ENCODE assay signal across 20 cellular contexts in genomic region chr5:150101019-150101418, GRCh38. TPM values are rescaled to one million over a fixed set of nuclear protein-coding genes. Genes with fewer than 3 reads are reported as not detected.
DNase-seq lines count a peak whose midpoint lies in the region; ATAC-seq, FAIRE-seq and TF ChIP-seq lines count a peak whose summit lies in the region.
"Had no signal": no experiment of that assay in that cellular context is flagged by ENCODE, and none has a peak within 500 bp of the region (broad histone marks: within the 10 kb centered on the region; RNA-seq: fewer than 3 reads in every experiment).

No MANE protein-coding gene starts in this region.

- H3K4me1 ChIP-seq in HCT116 (ENCODE audit: control insufficient read depth in 1 of 2, insufficient read depth in 2 of 2, low read length in 2 of 2) (no peaks in the 10 kb centered on the region), lung (ENCODE audit: control insufficient read depth in 2 of 2, insufficient read depth in 2 of 2, low read length in 2 of 2) (no peaks in the 10 kb centered on the region), mammary epithelial cell (ENCODE audit: insufficient read depth, low read length) (no peaks in the 10 kb centered on the region)

- H3K4me3 ChIP-seq in HCT116 (replicated peaks in 1 of 2; ENCODE audit: low read depth in 1 of 2, low read length in 2 of 2) (no peak overlapping the region), lung (no peak overlapping the region), mammary epithelial cell (replicated peaks in 1 of 3; ENCODE audit: insufficient read depth in 1 of 3, low read depth in 2 of 3, low read length in 3 of 3) (no peak overlapping the region)
- H3K4me3 ChIP-seq: BLaER1 treated with 17β-estradiol and CSF1 and Interleukin-3, amounts not matched to agents 10 nM and 100 nM had no signal

- TF ChIP-seq POLR2A in HCT116 (IDR thresholded peaks at IDR 0.05; ENCODE audit: borderline replicate concordance, extremely low read depth, insufficient read depth, insufficient read length) (no peak), H54 (IDR thresholded peaks at IDR 0.05; ENCODE audit: low read depth, low read length) (no peak)

- no peak for TF ChIP-seq RAD21 in HCT116 (IDR thresholded peaks at IDR 0.05; ENCODE audit: low read depth)

- CTCF ChIA-PET in HCT116 (lab: Charles Lee) (interaction anchor here (0.7 kb wide), 1 partner anchor 118 kb away, joined by 3 read pairs; no protein-coding TSS in a partner anchor), mammary epithelial cell (lab: Charles Lee; ENCODE audit: low non-redundant PET) (no interaction called here)

- no peak for FAIRE-seq in H54 (lab: Jason Lieb, UNC)
- FAIRE-seq: GM12891, GM19239, H1 had no signal

- dilution Hi-C loops in mammary epithelial cell (cut with HindIII; ENCODE audit: low sequenced_read_pairs) = no loop called here

- in situ Hi-C loops in mammary epithelial cell (cut with MboI; ENCODE audit: low sequenced_read_pairs in 2 of 2) = no loop called here

- H3K4me2 ChIP-seq in HCT116 (ENCODE audit: low read length) (no peak overlapping the region), mammary epithelial cell (ENCODE audit: insufficient read depth, low read depth, low read length) (no peak overlapping the region)

- RAD21 ChIA-PET in HCT116 (lab: Charles Lee; ENCODE audit: low non-redundant PET in 1 of 2, low total read pairs in 2 of 2, uncharacterized antibody in 2 of 2, unreplicated experiment in 2 of 2) = no interaction called here

- H4K20me1 ChIP-seq in HCT116 (ENCODE audit: insufficient read depth) (no peaks in the 10 kb centered on the region; the same call in 1 of the 2 replicates), mammary epithelial cell (ENCODE audit: insufficient read depth, low read length) (no peaks in the 10 kb centered on the region)
- H4K20me1 ChIP-seq: BLaER1 treated with 17β-estradiol and CSF1 and Interleukin-3, amounts not matched to agents 10 nM and 100 nM had no signal

- no peaks in the 10 kb centered on the region for H3K9me3 ChIP-seq in HCT116 (ENCODE audit: control insufficient read depth in 1 of 2, insufficient read depth in 1 of 2, low read depth in 1 of 2, low read length in 2 of 2)
- no peaks in the 10 kb centered on the region for H3K9me3 ChIP-seq in lung (ENCODE audit: control insufficient read depth in 2 of 2, insufficient read depth in 1 of 2, low read length in 1 of 2)
- H3K9me3 ChIP-seq in mammary epithelial cell (replicated peaks; ENCODE audit: insufficient read depth, low read length) = no peaks in the 10 kb centered on the region
- H3K9me3 ChIP-seq: BLaER1 treated with 17β-estradiol and CSF1 and Interleukin-3, amounts not matched to agents 10 nM and 100 nM had no signal

- H3K9ac ChIP-seq in HCT116 (ENCODE audit: low read length) (no peak overlapping the region), mammary epithelial cell (ENCODE audit: insufficient read depth, low read length) (no peak overlapping the region)
- H3K9ac ChIP-seq: BLaER1 treated with 17β-estradiol and CSF1 and Interleukin-3, amounts not matched to agents 10 nM and 100 nM had no signal

- H3K27me3 ChIP-seq in HCT116 (ENCODE audit: insufficient read depth, low read length) (peaks cover 11% of the 10 kb centered on the region; the same call in 1 of the 2 replicates), lung (ENCODE audit: control insufficient read depth, insufficient read depth) (no peaks in the 10 kb centered on the region), mammary epithelial cell (ENCODE audit: insufficient read depth, low read length) (no peaks in the 10 kb centered on the region)
- H3K27me3 ChIP-seq: BLaER1 treated with 17β-estradiol and CSF1 and Interleukin-3, amounts not matched to agents 10 nM and 100 nM had no signal

- intact Hi-C loops in HCT116 (cut with micrococcal nuclease) = no loop called here
- intact Hi-C loops in mammary epithelial cell (cut with micrococcal nuclease) = no loop called here

- no peaks in the 10 kb centered on the region for H3K36me3 ChIP-seq in HCT116 (ENCODE audit: control insufficient read depth in 1 of 2, insufficient read depth in 2 of 2, low read length in 2 of 2)
- H3K36me3 ChIP-seq in lung (ENCODE audit: control insufficient read depth in 2 of 2, insufficient read depth in 2 of 2, low read length in 2 of 2) = no peaks in the 10 kb centered on the region
- H3K36me3 ChIP-seq in mammary epithelial cell (ENCODE audit: insufficient read depth, low read length) = no peaks in the 10 kb centered on the region
- H3K36me3 ChIP-seq: BLaER1 treated with 17β-estradiol and CSF1 and Interleukin-3, amounts not matched to agents 10 nM and 100 nM had no signal

- TF ChIP-seq CTCF in HCT116 (IDR thresholded peaks at IDR 0.05 in 2 of 3, conservative IDR thresholded peaks at IDR 0.05 in 1 of 3; ENCODE audit: borderline replicate concordance in 1 of 3, insufficient read depth in 1 of 3, low read depth in 2 of 3, low read length in 2 of 3) (0 out of 6 replicates have a peak, but pooled peaks of 1 of the 3 experiments have one; percentile 10), lung (IDR thresholded peaks at IDR 0.05; ENCODE audit: control extremely low read depth, extremely low read depth) (no peak), mammary epithelial cell (conservative IDR thresholded peaks at IDR 0.05 in 1 of 2, IDR thresholded peaks at IDR 0.05 in 1 of 2; ENCODE audit: extremely low read depth in 1 of 2, insufficient read depth in 1 of 2, low read depth in 1 of 2, low read length in 2 of 2) (no peak)

- no peak overlapping the region for H2AFZ ChIP-seq in HCT116 (ENCODE audit: low read depth, low read length, poor library complexity, severe bottlenecking)
- H2AFZ ChIP-seq in mammary epithelial cell (ENCODE audit: low read depth, low read length) = no peak overlapping the region

- H3K27ac ChIP-seq in HCT116 (ENCODE audit: low read depth, low read length) = no peak overlapping the region
- H3K27ac ChIP-seq in lung (ENCODE audit: low read depth in 1 of 2, low read length in 1 of 2) = no peak overlapping the region
- no peak overlapping the region for H3K27ac ChIP-seq in mammary epithelial cell (ENCODE audit: insufficient read depth, low read depth, low read length)
- H3K27ac ChIP-seq: RWPE1 had no signal

- ATAC-seq in HCT116 = peak; percentile 76
- ATAC-seq in lung (ENCODE audit: insufficient read depth, low FRiP score) = no peak
- ATAC-seq: CD8-positive, alpha-beta T cell had no signal

- DNase-seq in D341Med (ENCODE audit: low spot score) = peak; percentile 12
- no peak for DNase-seq in HCT116 (ENCODE audit: low read depth, low spot score)
- peak; percentile 38 for DNase-seq in ecto neural progenitor cell (ENCODE audit: low spot score)
- peak; percentile 22 for DNase-seq in lung (ENCODE audit: low spot score)
- no peak for DNase-seq in OCI-M1 (lab: John Stamatoyannopoulos, UW)
- DNase-seq in mammary epithelial cell = no peak
- DNase-seq in H54 (ENCODE audit: insufficient read length, low spot score) = no peak
- DNase-seq: Calu3, DMS53, EL, NCI-H1105, NCI-H2081, NCI-H510A, NCI-H748 treated with DMSO at 0.1 percent for 48 hours had no signal

- POLR2A ChIA-PET in HCT116 (lab: Charles Lee) = no interaction called here

- BruUV-seq in HCT116 (replicated peaks; lab: Mats Ljungman, UMichigan) (no TSS peak), mammary epithelial cell (replicated peaks; lab: Mats Ljungman, UMichigan) (no TSS peak)

- 76 to 85% methylated on average over 6 of the region's 6 CpGs for WGBS in lung, 2 donors
- 89% methylated on average over 6 of the region's 6 CpGs for WGBS in mammary epithelial cell (ENCODE audit: low coverage, missing lambda C conversion rate)

- H3K79me2 ChIP-seq in HCT116 (ENCODE audit: insufficient read depth, low read length) (no peaks in the 10 kb centered on the region), mammary epithelial cell (ENCODE audit: insufficient read depth, low read length) (no peaks in the 10 kb centered on the region)

- H3K9me2 ChIP-seq in HCT116 (ENCODE audit: insufficient read depth) = no peaks in the 10 kb centered on the region

TF ChIP-seq in HCT116, 20 proteins besides CTCF, POLR2A, EP300 and RAD21 (continues in another document):
- TF ChIP-seq REST (IDR thresholded peaks at IDR 0.05; ENCODE audit: low read depth) = no peak

RNA-seq across cellular contexts. Expression of gene CSF1R, which starts 14.7 kb away (rescaled TPM):
- total RNA-seq in HCT116 (2021; ENCODE audit: unreplicated experiment) = 0.17 TPM
- 0.30 and 0.43 TPM in 2 replicates for polyA plus RNA-seq in HCT116 (2012)
- total RNA-seq in lung = 10 to 100 TPM; 29.1 to 52.3 TPM
- 10 to 100 TPM; 13.0 to 65.0 TPM for polyA plus RNA-seq in lung
- total RNA-seq in mammary epithelial cell = 1 to 10 TPM in 1 of 2 donors, not detected in 1; 1.3 TPM
- polyA plus RNA-seq in mammary epithelial cell = 1.5 TPM
- polyA minus RNA-seq in mammary epithelial cell = 5.0 TPM
- total RNA-seq: Calu3, H1 had no signal

RNA-seq across cellular contexts. Expression of gene PDGFRB, which starts 54.6 kb away (rescaled TPM):
- total RNA-seq in HCT116 (2021; ENCODE audit: unreplicated experiment) (0.34 TPM), lung (100 to 1,000 TPM; 110 to 215 TPM), mammary epithelial cell (1 to 10 TPM in 1 of 2 donors, not detected in 1; 1.5 TPM)
- polyA plus RNA-seq in HCT116 (2012) = 0.18 and 0.67 TPM in 2 replicates
- polyA plus RNA-seq in lung (10 to 100 TPM; 33.6 to 46.5 TPM), mammary epithelial cell (0.25 TPM)
- polyA minus RNA-seq in mammary epithelial cell = not detected
- total RNA-seq: Calu3 had no signal

Comparison
In these comparisons a context has a peak if more than half of its experiments do, and no peak if none do; other contexts are left out.
1. DNase-seq: peak in D341Med (single experiment), ecto neural progenitor cell (single experiment) and lung (single experiment); none in HCT116 (single experiment), OCI-M1 (single experiment), mammary epithelial cell (single experiment) and H54 (single experiment).
2. RNA of gene CSF1R, which starts 14.7 kb away (total RNA-seq): 29.1 to 52.3 TPM in lung; 1.3 TPM in mammary epithelial cell and 0.17 TPM in HCT116 (single experiment); every median in the first group is over 10 times any median in the second.
3. RNA of gene PDGFRB, which starts 54.6 kb away (total RNA-seq): 110 to 215 TPM in lung; 1.5 TPM in mammary epithelial cell and 0.34 TPM in HCT116 (single experiment); every median in the first group is over 10 times any median in the second.